ENCODE assay signal across 2 cellular contexts in the genomic region with DNA sequence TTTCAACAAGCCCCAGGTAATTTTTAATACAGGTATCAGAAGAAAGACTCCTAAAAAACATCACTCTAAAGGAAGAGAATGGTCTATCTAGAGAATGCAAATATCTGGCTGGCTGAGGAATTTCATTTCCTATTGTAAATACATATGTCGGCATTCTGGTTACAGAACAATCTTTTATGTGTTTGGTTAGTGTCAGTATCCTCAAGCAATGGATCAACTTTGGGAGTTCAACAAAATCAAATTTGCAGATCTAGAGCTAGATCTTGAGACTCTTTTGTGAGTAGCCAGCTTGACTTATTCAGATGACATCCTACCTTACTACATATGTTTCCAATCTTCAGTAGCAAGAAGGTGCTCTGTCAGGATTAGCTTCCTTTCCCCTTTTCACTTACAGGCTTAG.
TF ChIP-seq lines count a peak whose summit lies in the region.

No MANE protein-coding gene starts in this region.

TF ChIP-seq in GM23338, 12 proteins besides CTCF, POLR2A, EP300 and RAD21 (continued from another document):
- TF ChIP-seq, protein P1, sequence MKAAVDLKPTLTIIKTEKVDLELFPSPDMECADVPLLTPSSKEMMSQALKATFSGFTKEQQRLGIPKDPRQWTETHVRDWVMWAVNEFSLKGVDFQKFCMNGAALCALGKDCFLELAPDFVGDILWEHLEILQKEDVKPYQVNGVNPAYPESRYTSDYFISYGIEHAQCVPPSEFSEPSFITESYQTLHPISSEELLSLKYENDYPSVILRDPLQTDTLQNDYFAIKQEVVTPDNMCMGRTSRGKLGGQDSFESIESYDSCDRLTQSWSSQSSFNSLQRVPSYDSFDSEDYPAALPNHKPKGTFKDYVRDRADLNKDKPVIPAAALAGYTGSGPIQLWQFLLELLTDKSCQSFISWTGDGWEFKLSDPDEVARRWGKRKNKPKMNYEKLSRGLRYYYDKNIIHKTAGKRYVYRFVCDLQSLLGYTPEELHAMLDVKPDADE (IDR thresholded peaks at IDR 0.05), result no peak
- TF ChIP-seq JUNB (IDR thresholded peaks at IDR 0.05; ENCODE audit: unreplicated experiment), result no peak
- TF ChIP-seq ZNF114 (CRISPR knock-in tag; IDR thresholded peaks at IDR 0.05), result no peak
- TF ChIP-seq EZH2 (IDR thresholded peaks at IDR 0.05; ENCODE audit: low read depth, unreplicated experiment), result no peak
- TF ChIP-seq, protein P2, sequence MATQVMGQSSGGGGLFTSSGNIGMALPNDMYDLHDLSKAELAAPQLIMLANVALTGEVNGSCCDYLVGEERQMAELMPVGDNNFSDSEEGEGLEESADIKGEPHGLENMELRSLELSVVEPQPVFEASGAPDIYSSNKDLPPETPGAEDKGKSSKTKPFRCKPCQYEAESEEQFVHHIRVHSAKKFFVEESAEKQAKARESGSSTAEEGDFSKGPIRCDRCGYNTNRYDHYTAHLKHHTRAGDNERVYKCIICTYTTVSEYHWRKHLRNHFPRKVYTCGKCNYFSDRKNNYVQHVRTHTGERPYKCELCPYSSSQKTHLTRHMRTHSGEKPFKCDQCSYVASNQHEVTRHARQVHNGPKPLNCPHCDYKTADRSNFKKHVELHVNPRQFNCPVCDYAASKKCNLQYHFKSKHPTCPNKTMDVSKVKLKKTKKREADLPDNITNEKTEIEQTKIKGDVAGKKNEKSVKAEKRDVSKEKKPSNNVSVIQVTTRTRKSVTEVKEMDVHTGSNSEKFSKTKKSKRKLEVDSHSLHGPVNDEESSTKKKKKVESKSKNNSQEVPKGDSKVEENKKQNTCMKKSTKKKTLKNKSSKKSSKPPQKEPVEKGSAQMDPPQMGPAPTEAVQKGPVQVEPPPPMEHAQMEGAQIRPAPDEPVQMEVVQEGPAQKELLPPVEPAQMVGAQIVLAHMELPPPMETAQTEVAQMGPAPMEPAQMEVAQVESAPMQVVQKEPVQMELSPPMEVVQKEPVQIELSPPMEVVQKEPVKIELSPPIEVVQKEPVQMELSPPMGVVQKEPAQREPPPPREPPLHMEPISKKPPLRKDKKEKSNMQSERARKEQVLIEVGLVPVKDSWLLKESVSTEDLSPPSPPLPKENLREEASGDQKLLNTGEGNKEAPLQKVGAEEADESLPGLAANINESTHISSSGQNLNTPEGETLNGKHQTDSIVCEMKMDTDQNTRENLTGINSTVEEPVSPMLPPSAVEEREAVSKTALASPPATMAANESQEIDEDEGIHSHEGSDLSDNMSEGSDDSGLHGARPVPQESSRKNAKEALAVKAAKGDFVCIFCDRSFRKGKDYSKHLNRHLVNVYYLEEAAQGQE (IDR thresholded peaks at IDR 0.05; ENCODE audit: unreplicated experiment), result no peak
- TF ChIP-seq NANOG (IDR thresholded peaks at IDR 0.05; ENCODE audit: borderline replicate concordance), result no peak
- no peak for TF ChIP-seq POLR2AphosphoS5 (IDR thresholded peaks at IDR 0.05; ENCODE audit: low read depth)
- no peak for TF ChIP-seq CREB1 (CRISPR knock-in tag; IDR thresholded peaks at IDR 0.05; ENCODE audit: low read depth)
- no peak for TF ChIP-seq STAT1 (IDR thresholded peaks at IDR 0.05; ENCODE audit: unreplicated experiment)
- TF ChIP-seq ZNF331 (CRISPR knock-in tag; IDR thresholded peaks at IDR 0.05; ENCODE audit: low read depth), result no peak

TF ChIP-seq in H1, 55 proteins besides CTCF, POLR2A, EP300 and RAD21 (continued from another document):
- TF ChIP-seq CTBP2 (IDR thresholded peaks at IDR 0.05; ENCODE audit: borderline replicate concordance, insufficient read depth, insufficient read length, low read length) (no peak), SP1 (IDR thresholded peaks at IDR 0.05; ENCODE audit: low read depth, low read length) (no peak), PHF8 (conservative IDR thresholded peaks at IDR 0.05; ENCODE audit: low read depth, low read length) (no peak), TAF1 (IDR thresholded peaks at IDR 0.05; ENCODE audit: low read depth, low read length) (no peak), SIN3A (conservative IDR thresholded peaks at IDR 0.05 in 1 of 2, IDR thresholded peaks at IDR 0.05 in 1 of 2; ENCODE audit: low read depth in 1 of 2, low read length in 2 of 2) (no peak)
- TF ChIP-seq, protein P3, sequence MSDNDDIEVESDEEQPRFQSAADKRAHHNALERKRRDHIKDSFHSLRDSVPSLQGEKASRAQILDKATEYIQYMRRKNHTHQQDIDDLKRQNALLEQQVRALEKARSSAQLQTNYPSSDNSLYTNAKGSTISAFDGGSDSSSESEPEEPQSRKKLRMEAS (IDR thresholded peaks at IDR 0.05), result no peak
- TF ChIP-seq, protein P4, sequence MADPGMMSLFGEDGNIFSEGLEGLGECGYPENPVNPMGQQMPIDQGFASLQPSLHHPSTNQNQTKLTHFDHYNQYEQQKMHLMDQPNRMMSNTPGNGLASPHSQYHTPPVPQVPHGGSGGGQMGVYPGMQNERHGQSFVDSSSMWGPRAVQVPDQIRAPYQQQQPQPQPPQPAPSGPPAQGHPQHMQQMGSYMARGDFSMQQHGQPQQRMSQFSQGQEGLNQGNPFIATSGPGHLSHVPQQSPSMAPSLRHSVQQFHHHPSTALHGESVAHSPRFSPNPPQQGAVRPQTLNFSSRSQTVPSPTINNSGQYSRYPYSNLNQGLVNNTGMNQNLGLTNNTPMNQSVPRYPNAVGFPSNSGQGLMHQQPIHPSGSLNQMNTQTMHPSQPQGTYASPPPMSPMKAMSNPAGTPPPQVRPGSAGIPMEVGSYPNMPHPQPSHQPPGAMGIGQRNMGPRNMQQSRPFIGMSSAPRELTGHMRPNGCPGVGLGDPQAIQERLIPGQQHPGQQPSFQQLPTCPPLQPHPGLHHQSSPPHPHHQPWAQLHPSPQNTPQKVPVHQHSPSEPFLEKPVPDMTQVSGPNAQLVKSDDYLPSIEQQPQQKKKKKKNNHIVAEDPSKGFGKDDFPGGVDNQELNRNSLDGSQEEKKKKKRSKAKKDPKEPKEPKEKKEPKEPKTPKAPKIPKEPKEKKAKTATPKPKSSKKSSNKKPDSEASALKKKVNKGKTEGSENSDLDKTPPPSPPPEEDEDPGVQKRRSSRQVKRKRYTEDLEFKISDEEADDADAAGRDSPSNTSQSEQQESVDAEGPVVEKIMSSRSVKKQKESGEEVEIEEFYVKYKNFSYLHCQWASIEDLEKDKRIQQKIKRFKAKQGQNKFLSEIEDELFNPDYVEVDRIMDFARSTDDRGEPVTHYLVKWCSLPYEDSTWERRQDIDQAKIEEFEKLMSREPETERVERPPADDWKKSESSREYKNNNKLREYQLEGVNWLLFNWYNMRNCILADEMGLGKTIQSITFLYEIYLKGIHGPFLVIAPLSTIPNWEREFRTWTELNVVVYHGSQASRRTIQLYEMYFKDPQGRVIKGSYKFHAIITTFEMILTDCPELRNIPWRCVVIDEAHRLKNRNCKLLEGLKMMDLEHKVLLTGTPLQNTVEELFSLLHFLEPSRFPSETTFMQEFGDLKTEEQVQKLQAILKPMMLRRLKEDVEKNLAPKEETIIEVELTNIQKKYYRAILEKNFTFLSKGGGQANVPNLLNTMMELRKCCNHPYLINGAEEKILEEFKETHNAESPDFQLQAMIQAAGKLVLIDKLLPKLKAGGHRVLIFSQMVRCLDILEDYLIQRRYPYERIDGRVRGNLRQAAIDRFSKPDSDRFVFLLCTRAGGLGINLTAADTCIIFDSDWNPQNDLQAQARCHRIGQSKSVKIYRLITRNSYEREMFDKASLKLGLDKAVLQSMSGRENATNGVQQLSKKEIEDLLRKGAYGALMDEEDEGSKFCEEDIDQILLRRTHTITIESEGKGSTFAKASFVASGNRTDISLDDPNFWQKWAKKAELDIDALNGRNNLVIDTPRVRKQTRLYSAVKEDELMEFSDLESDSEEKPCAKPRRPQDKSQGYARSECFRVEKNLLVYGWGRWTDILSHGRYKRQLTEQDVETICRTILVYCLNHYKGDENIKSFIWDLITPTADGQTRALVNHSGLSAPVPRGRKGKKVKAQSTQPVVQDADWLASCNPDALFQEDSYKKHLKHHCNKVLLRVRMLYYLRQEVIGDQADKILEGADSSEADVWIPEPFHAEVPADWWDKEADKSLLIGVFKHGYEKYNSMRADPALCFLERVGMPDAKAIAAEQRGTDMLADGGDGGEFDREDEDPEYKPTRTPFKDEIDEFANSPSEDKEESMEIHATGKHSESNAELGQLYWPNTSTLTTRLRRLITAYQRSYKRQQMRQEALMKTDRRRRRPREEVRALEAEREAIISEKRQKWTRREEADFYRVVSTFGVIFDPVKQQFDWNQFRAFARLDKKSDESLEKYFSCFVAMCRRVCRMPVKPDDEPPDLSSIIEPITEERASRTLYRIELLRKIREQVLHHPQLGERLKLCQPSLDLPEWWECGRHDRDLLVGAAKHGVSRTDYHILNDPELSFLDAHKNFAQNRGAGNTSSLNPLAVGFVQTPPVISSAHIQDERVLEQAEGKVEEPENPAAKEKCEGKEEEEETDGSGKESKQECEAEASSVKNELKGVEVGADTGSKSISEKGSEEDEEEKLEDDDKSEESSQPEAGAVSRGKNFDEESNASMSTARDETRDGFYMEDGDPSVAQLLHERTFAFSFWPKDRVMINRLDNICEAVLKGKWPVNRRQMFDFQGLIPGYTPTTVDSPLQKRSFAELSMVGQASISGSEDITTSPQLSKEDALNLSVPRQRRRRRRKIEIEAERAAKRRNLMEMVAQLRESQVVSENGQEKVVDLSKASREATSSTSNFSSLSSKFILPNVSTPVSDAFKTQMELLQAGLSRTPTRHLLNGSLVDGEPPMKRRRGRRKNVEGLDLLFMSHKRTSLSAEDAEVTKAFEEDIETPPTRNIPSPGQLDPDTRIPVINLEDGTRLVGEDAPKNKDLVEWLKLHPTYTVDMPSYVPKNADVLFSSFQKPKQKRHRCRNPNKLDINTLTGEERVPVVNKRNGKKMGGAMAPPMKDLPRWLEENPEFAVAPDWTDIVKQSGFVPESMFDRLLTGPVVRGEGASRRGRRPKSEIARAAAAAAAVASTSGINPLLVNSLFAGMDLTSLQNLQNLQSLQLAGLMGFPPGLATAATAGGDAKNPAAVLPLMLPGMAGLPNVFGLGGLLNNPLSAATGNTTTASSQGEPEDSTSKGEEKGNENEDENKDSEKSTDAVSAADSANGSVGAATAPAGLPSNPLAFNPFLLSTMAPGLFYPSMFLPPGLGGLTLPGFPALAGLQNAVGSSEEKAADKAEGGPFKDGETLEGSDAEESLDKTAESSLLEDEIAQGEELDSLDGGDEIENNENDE (IDR thresholded peaks at IDR 0.05; ENCODE audit: insufficient replicate concordance, low read length), result no peak
